In the genomic region with DNA sequence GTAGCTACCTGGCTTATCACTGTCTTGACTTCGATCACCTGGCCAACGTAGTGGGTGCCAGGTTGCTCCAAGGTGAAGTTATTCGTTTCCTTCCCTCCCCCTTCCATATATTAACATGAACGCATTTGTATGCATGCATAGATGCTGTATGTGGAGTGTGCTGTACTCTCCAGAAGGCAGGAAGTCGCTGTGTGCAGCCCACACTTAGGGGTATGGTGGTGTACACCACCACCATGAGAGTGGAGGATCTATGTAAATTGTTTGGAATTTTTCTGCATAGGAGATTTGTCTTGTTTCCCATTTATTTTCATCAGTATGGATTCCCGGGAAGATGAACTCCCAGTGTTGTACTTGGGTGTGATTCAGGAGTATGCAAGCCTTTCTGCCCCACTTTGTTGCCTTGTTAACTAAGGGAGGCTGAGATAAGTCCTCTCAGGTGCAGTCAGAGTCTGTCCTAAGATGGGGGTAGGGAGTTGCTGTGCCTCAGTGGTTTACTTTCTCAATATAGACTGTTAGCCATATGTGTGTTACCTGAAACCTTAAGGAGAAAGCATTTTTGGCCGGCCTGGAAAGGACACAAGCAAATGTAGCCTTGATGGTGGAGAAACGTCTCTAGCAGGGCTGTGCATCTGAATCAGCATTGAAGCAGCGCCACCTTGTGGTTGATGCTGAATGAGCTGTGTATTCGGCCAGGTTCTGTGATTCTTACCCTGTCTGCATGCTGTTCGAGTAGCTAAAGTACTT, we compare ENCODE assay signal across 8 cellular contexts.
DNase-seq lines count a peak whose midpoint lies in the region; ATAC-seq, FAIRE-seq and TF ChIP-seq lines count a peak whose summit lies in the region.

No MANE protein-coding gene starts in this region.

- no peaks in the 10 kb centered on the region for H3K36me3 Mint-ChIP-seq in activated T-cell treated with anti-CD3 and anti-CD28 coated beads, Interleukin-2, amount 50 U/mL, for 4 hours (ENCODE audit: insufficient read depth)

- H3K9me1 ChIP-seq in IMR-90 (ENCODE audit: insufficient read depth, low read length): peaks cover 14% of the 10 kb centered on the region

- BruUV-seq in IMR-90 (replicated peaks; lab: Mats Ljungman, UMichigan): no TSS peak

- H3K56ac ChIP-seq in IMR-90 (ENCODE audit: extremely low read depth, insufficient read depth, low read length): no peak overlapping the region

- no peak for TF ChIP-seq EP300 in suprapubic skin (IDR thresholded peaks at IDR 0.05)

- no peak overlapping the region for H3K23ac ChIP-seq in IMR-90 (ENCODE audit: low read depth, low read length)

- DNase-seq in DMS79 (lab: John Stamatoyannopoulos, UW) (peak; percentile 61), IMR-90 (peak; percentile 88), RCC 7860 (ENCODE audit: low spot score) (peak; percentile 57), fibroblast of the aortic adventitia (ENCODE audit: low read depth) (peak; percentile 92), suprapubic skin (ENCODE audit: low spot score in 2 of 2) (peak; percentile 88 to 90)
- DNase-seq in activated T-cell treated with anti-CD3 and anti-CD28 coated beads, Interleukin-2, amount 50 U/mL, for 4 hours: peak; percentile 75

- FAIRE-seq in RCC 7860 (lab: Jason Lieb, UNC): peak; percentile 22

- TF ChIP-seq RAD21 in IMR-90 (IDR thresholded peaks at IDR 0.05; ENCODE audit: low read length): peak; percentile 99

- ATAC-seq in GM21526 (IDR thresholded peaks at IDR 0.05; ENCODE audit: low FRiP score, unreplicated experiment): peak; percentile 85
- peak; percentile 97 for ATAC-seq in IMR-90 (ENCODE audit: low read depth)
- peak; percentile 63 to 75 for ATAC-seq in activated T-cell treated with anti-CD3 and anti-CD28 coated beads, Interleukin-2, amount 50 U/mL, for 4 hours

- no peak overlapping the region for H3K27ac ChIP-seq in IMR-90 (ENCODE audit: insufficient read depth, low read length)
- H3K27ac ChIP-seq in neutrophil: no peak overlapping the region
- no peak overlapping the region for H3K27ac ChIP-seq in suprapubic skin

- no peak overlapping the region for H2BK5ac ChIP-seq in IMR-90 (ENCODE audit: low read depth, low read length, poor library complexity, severe bottlenecking)

- H3K9me3 ChIP-seq in IMR-90 (ENCODE audit: control insufficient read depth, insufficient read depth, low read length) (no peaks in the 10 kb centered on the region), neutrophil (no peaks in the 10 kb centered on the region), suprapubic skin (no peaks in the 10 kb centered on the region)

- peak overlapping the region; percentile 48; the same call in 1 of the 2 replicates for H2BK120ac ChIP-seq in IMR-90 (ENCODE audit: low read depth, low read length)

- no peak overlapping the region for H3K14ac ChIP-seq in IMR-90 (replicated peaks; ENCODE audit: low read depth, low read length)

- H3K36me3 ChIP-seq in IMR-90 (ENCODE audit: control insufficient read depth, insufficient read depth, low read length) (peaks cover 1% of the 10 kb centered on the region; the same call in 1 of the 2 replicates), neutrophil (no peaks in the 10 kb centered on the region), suprapubic skin (no peaks in the 10 kb centered on the region)

- no peak overlapping the region for H2AK9ac ChIP-seq in IMR-90 (replicated peaks; ENCODE audit: low read depth, low read length, poor library complexity)

- H4K91ac ChIP-seq in IMR-90 (ENCODE audit: insufficient read depth, low read depth, low read length): peak overlapping the region; percentile 35; the same call in 1 of the 2 replicates

- TF ChIP-seq CTCF in IMR-90 (conservative IDR thresholded peaks at IDR 0.05; ENCODE audit: low read depth, low read length): peak; percentile 92
- peak; percentile 91 for TF ChIP-seq CTCF in fibroblast of the aortic adventitia (IDR thresholded peaks at IDR 0.05; ENCODE audit: insufficient read depth, low read length)
- TF ChIP-seq CTCF in neutrophil (IDR thresholded peaks at IDR 0.05): peak; percentile 53
- TF ChIP-seq CTCF in suprapubic skin (IDR thresholded peaks at IDR 0.05): peak; percentile 84 to 85

- H4K5ac ChIP-seq in IMR-90 (ENCODE audit: low read depth, low read length): no peak overlapping the region

- no CpG with 5 or more reads among the region's 11 CpGs for WGBS in IMR-90 (ENCODE audit: extremely low coverage in 2 of 2, insufficient read length in 1 of 2), 2 experiments
- 36% methylated on average over 11 of the region's 11 CpGs for WGBS in suprapubic skin

- peak overlapping the region; percentile 37; the same call in 1 of the 2 replicates for H2BK20ac ChIP-seq in IMR-90 (ENCODE audit: low read depth, low read length)

- no peak overlapping the region for H3K4me2 ChIP-seq in IMR-90 (ENCODE audit: low read depth, low read length)

- no peaks in the 10 kb centered on the region for H3K27me3 ChIP-seq in IMR-90 (ENCODE audit: control insufficient read depth, insufficient read depth, low read length)
- H3K27me3 ChIP-seq in neutrophil: no peaks in the 10 kb centered on the region
- no peaks in the 10 kb centered on the region for H3K27me3 ChIP-seq in suprapubic skin

- no peaks in the 10 kb centered on the region for H3K27me3 Mint-ChIP-seq in activated T-cell treated with anti-CD3 and anti-CD28 coated beads, Interleukin-2, amount 50 U/mL, for 4 hours (ENCODE audit: low read depth)

- H4K8ac ChIP-seq in IMR-90 (ENCODE audit: low read depth in 2 of 2, low read length in 2 of 2): peak overlapping the region in 1 of 2 experiments; percentile 63; a peak in 1 of 4 replicates

- peak overlapping the region; percentile 46; the same call in 2 of the 3 replicates for H2BK15ac ChIP-seq in IMR-90 (ENCODE audit: low read depth, low read length)

- peaks cover 24 to 46% of the 10 kb centered on the region in 2 experiments for H3K79me1 ChIP-seq in IMR-90 (ENCODE audit: low read depth in 1 of 2, low read length in 2 of 2)

- POLR2A ChIA-PET in IMR-90 (lab: Charles Lee; ENCODE audit: unreplicated experiment): interaction anchor here (0.6 kb wide), 2 partner anchors 10 to 149 kb away, joined by 3 read pairs; no protein-coding TSS in a partner anchor

- peak overlapping the region; percentile 25 for H2AFZ ChIP-seq in IMR-90 (replicated peaks; ENCODE audit: low read length, poor library complexity)

- in situ Hi-C loops in IMR-90 (cut with MboI; ENCODE audit: low sequenced_read_pairs): no loop called here

- no peak overlapping the region for H3K4me3 Mint-ChIP-seq in activated T-cell treated with anti-CD3 and anti-CD28 coated beads, Interleukin-2, amount 50 U/mL, for 4 hours

- H3K4me1 ChIP-seq in IMR-90 (ENCODE audit: control insufficient read depth, insufficient read depth, low read length): peaks cover 12% of the 10 kb centered on the region
- no peaks in the 10 kb centered on the region for H3K4me1 ChIP-seq in neutrophil (ENCODE audit: control insufficient read depth in 1 of 2, insufficient read depth in 1 of 2, low read depth in 1 of 2, low read length in 1 of 2)
- H3K4me1 ChIP-seq in suprapubic skin: peaks cover 27% of the 10 kb centered on the region

- H4K20me1 ChIP-seq in IMR-90 (ENCODE audit: insufficient read depth, low read length): no peaks in the 10 kb centered on the region

- intact Hi-C loops in IMR-90 (cut with micrococcal nuclease): loop anchor here (1.0 kb wide), 4 partner anchors 150 to 364 kb away; a partner anchor contains a TSS

- CTCF ChIA-PET in IMR-90 (lab: Yijun Ruan, JAX): interaction anchor here (0.5 to 1.9 kb wide), 20 partner anchors 14 to 236 kb away, joined by 3 to 14 read pairs (median 4); no protein-coding TSS in a partner anchor

- dilution Hi-C loops in IMR-90 (cut with HindIII; ENCODE audit: low sequenced_read_pairs, unreplicated experiment): loop anchor here (25.0 kb wide), 1 partner anchor 206 kb away; no protein-coding TSS in a partner anchor

- H3K4me3 ChIP-seq in IMR-90 (ENCODE audit: insufficient read depth, low read depth, low read length): no peak overlapping the region
- H3K4me3 ChIP-seq in fibroblast of the aortic adventitia (ENCODE audit: low read depth, low read length): no peak overlapping the region
- no peak overlapping the region for H3K4me3 ChIP-seq in neutrophil (ENCODE audit: low read depth in 1 of 2, low read length in 1 of 2)
- no peak overlapping the region for H3K4me3 ChIP-seq in suprapubic skin

- H2AK5ac ChIP-seq in IMR-90 (ENCODE audit: low read depth, low read length): peak overlapping the region; percentile 79; the same call in 1 of the 2 replicates

- H3K9ac ChIP-seq in IMR-90 (ENCODE audit: low read depth, low read length): no peak overlapping the region

- peak; percentile 51; the same call in 1 of the 2 replicates for TF ChIP-seq POLR2A in IMR-90 (IDR thresholded peaks at IDR 0.05; ENCODE audit: low read depth, low read length)
- TF ChIP-seq POLR2A in suprapubic skin (IDR thresholded peaks at IDR 0.05): no peak

- H3K4me1 Mint-ChIP-seq in activated T-cell treated with anti-CD3 and anti-CD28 coated beads, Interleukin-2, amount 50 U/mL, for 4 hours (ENCODE audit: low read depth): no peaks in the 10 kb centered on the region

- H3K18ac ChIP-seq in IMR-90 (ENCODE audit: low read depth, low read length): no peak overlapping the region

- no peaks in the 10 kb centered on the region for H3K9me3 Mint-ChIP-seq in activated T-cell treated with anti-CD3 and anti-CD28 coated beads, Interleukin-2, amount 50 U/mL, for 4 hours

- peak overlapping the region; percentile 53 for H3K4ac ChIP-seq in IMR-90 (ENCODE audit: low read depth, low read length)

TF ChIP-seq in IMR-90, 13 proteins besides CTCF, POLR2A, EP300 and RAD21:
- TF ChIP-seq CEBPB (IDR thresholded peaks at IDR 0.05; ENCODE audit: low read depth, low read length): no peak
- TF ChIP-seq CHD1 (IDR thresholded peaks at IDR 0.05; ENCODE audit: low read depth, low read length): peak; percentile 48; the same call in 1 of the 2 replicates
- peak; percentile 99 for TF ChIP-seq SMC3 (IDR thresholded peaks at IDR 0.05; ENCODE audit: low read depth, low read length)
- TF ChIP-seq MAFK (IDR thresholded peaks at IDR 0.05; ENCODE audit: low read depth, low read length): peak; percentile 31; the same call in 1 of the 2 replicates
